In genomic region chr2:68157402-68158133, GRCh38 we compare ENCODE assay signal across 8 cellular contexts. TPM values are rescaled to one million over a fixed set of nuclear protein-coding genes. Genes with fewer than 3 reads are reported as not detected.
DNase-seq lines count a peak whose midpoint lies in the region; ATAC-seq and TF ChIP-seq lines count a peak whose summit lies in the region.

Gene PNO1 (plus strand): TSS chr2:68157888. CDS start chr2:68157935, 47 bp downstream.

- H3K27ac ChIP-seq in ovary (peak within 1 kb of the TSS; percentile 91 to 94), thyroid gland (peak within 1 kb of the TSS; percentile 83 to 99 (median 93))

- no peak for TF ChIP-seq POLR2A in ovary (IDR thresholded peaks at IDR 0.05)
- peak in 1 of 2 donors; percentile 16 for TF ChIP-seq POLR2A in thyroid gland (IDR thresholded peaks at IDR 0.05)

- H3K4me3 ChIP-seq in GM12864 (ENCODE audit: low read depth, low read length), result peak within 1 kb of the TSS; percentile 98
- H3K4me3 ChIP-seq in ovary, result peak within 1 kb of the TSS; percentile 72
- H3K4me3 ChIP-seq in thyroid gland (replicated peaks in 1 of 3), result peak within 1 kb of the TSS; percentile 59 to 87 (median 87)

- TF ChIP-seq CTCF in GM12864 (IDR thresholded peaks at IDR 0.05; ENCODE audit: low read depth, low read length, missing control alignments) (no peak), ovary (IDR thresholded peaks at IDR 0.05) (peak in 1 of 3 donors; percentile 46), thyroid gland (IDR thresholded peaks at IDR 0.05) (peak in 1 of 6 experiments; percentile 13)

- intact Hi-C loops in Right ventricle myocardium inferior (cut with DNase I) (loop anchor here (1.0 kb wide), 1 partner anchor 95 kb away; the partner anchor contains the start of gene PPP3R1), ovary (cut with DNase I) (loop anchor here in 1 of 4 donors (5.0 kb wide), 1 partner anchor 95 kb away; the partner anchor contains the start of gene PPP3R1), thyroid gland (cut with DNase I) (loop anchor here (5.0 kb wide), 2 partner anchors 95 kb away; partner anchors contain the start of genes C1D and PPP3R1)

- peak; percentile 85 for DNase-seq in GM12864 (ENCODE audit: low read depth)
- peak; percentile 97 to 100 (median 99) for DNase-seq in NCI-H1417 (lab: John Stamatoyannopoulos, UW)
- peak; percentile 79 to 95 for DNase-seq in SW 1271 (lab: John Stamatoyannopoulos, UW)
- peak; percentile 94 for DNase-seq in activated naive CD8-positive, alpha-beta T cell treated with anti-CD3 and anti-CD28 coated beads, Interleukin-2, amount 50 U/mL, for 16 hours (ENCODE audit: low read depth, low spot score)
- peak; percentile 97 for DNase-seq in Right ventricle myocardium inferior (ENCODE audit: missing footprints)
- peak; percentile 95 to 97 (median 96) for DNase-seq in ovary
- peak; percentile 96 to 97 for DNase-seq in thyroid gland

- 0% methylated on average over 42 to 44 of the region's 44 CpGs for WGBS in ovary, 3 donors
- WGBS in thyroid gland, 2 donors, result 1% methylated on average over 41 to 44 of the region's 44 CpGs

- TF ChIP-seq EP300 in ovary (IDR thresholded peaks at IDR 0.05), result no peak

- ATAC-seq in HG02759 (IDR thresholded peaks at IDR 0.05; ENCODE audit: unreplicated experiment), result peak; percentile 95
- ATAC-seq in Right ventricle myocardium inferior, result peak; percentile 98

- H3K4me1 ChIP-seq in ovary (ENCODE audit: insufficient read depth), result peaks cover 2% of the 10 kb centered on the region
- H3K4me1 ChIP-seq in thyroid gland, result peaks cover 9 to 23% of the 10 kb centered on the region in 2 donors

- H3K36me3 ChIP-seq in ovary, result no peaks in the 10 kb centered on the region
- peaks cover 9 to 10% of the 10 kb centered on the region in 2 donors for H3K36me3 ChIP-seq in thyroid gland

- H3K9me3 ChIP-seq in ovary (no peaks in the 10 kb centered on the region), thyroid gland (no peaks in the 10 kb centered on the region)

- H3K27me3 ChIP-seq in ovary (no peaks in the 10 kb centered on the region), thyroid gland (no peaks in the 10 kb centered on the region)

RNA-seq across cellular contexts. Expression of gene PNO1, which starts in this region (rescaled TPM):
- 7.1 TPM for total RNA-seq in Right ventricle myocardium inferior
- 10 to 100 TPM in 6 of 7 donors, 1 to 10 TPM in 1; 8.9 to 26.4 (median 12.7) TPM for total RNA-seq in ovary
- 10 to 100 TPM in 1 of 2 donors, 1 to 10 TPM in 1; 6.1 to 14.8 TPM for polyA plus RNA-seq in ovary
- total RNA-seq in thyroid gland, result 10 to 100 TPM; 13.2 to 23.2 (median 18.5) TPM

Comparison
In these comparisons a context has a peak if more than half of its experiments do, and no peak if none do; other contexts are left out.
1. Peak in every context shown above with its lines: DNase-seq, ATAC-seq, H3K4me3 ChIP-seq and H3K27ac ChIP-seq.